Comparison of ENCODE assay signal across 24 cellular contexts in genomic region chr5:94113-94892, GRCh38. TPM values are rescaled to one million over a fixed set of nuclear protein-coding genes. Genes with fewer than 3 reads are reported as not detected.
"Had no signal": no experiment of that assay in that cellular context is flagged by ENCODE, and none has a peak within 500 bp of the region (broad histone marks: within the 10 kb centered on the region; RNA-seq: fewer than 3 reads in every experiment).

No MANE protein-coding gene starts in this region.

- H3K36me3 Mint-ChIP-seq: activated naive CD4-positive, alpha-beta T cell treated with anti-CD3 and anti-CD28 coated beads, Interleukin-2, amount 10 ng/mL, durations not matched to agents 7 days and 5 days; brain; T-cell had no signal

- H3K4me1 Mint-ChIP-seq: memory B cell had no signal

- H3K27ac ChIP-seq: dorsolateral prefrontal cortex, foreskin keratinocyte, left lung, tibial nerve, vagina had no signal

- ATAC-seq: activated T-cell treated with anti-CD3 and anti-CD28 coated beads, Interleukin-2, amount 50 U/mL, for 4 hours; foreskin keratinocyte; left lung; mucosa of descending colon; stimulated activated naive CD8-positive, alpha-beta T cell treated with anti-CD3 and anti-CD28 coated beads, Interleukin-15, Interleukin-2, amounts not matched to agents 100 U/mL and 50 U/mL, for 24 hours; T-cell had no signal

- H3K9me3 ChIP-seq: left lung, mucosa of descending colon, tibial nerve, vagina had no signal

- H3K36me3 ChIP-seq: left lung, tibial nerve, vagina had no signal

- H3K9me3 Mint-ChIP-seq: activated naive CD4-positive, alpha-beta T cell treated with anti-CD3 and anti-CD28 coated beads, Interleukin-2, amount 10 ng/mL, durations not matched to agents 7 days and 5 days; activated naive CD8-positive, alpha-beta T cell treated with anti-CD3 and anti-CD28 coated beads, Interleukin-2, amount 50 U/mL, for 24 hours; activated T-cell treated with anti-CD3 and anti-CD28 coated beads, Interleukin-2, amount 50 U/mL, for 4 hours; memory B cell; naive B cell; T-cell had no signal

- H3K4me3 ChIP-seq: dorsolateral prefrontal cortex, left lung, mucosa of descending colon, tibial nerve, vagina had no signal

- DNase-seq: activated CD4-positive, alpha-beta T cell treated with anti-CD3 and anti-CD28 coated beads, Interleukin-2, amount 50 U/mL, for 1 hour; activated CD8-positive, alpha-beta memory T cell treated with anti-CD3 and anti-CD28 coated beads, Interleukin-2, amount 50 U/mL, for 4 hours; activated effector memory CD4-positive, alpha-beta T cell treated with Interleukin-2 at 50 U/mL for 16 hours; activated naive CD4-positive, alpha-beta T cell treated with anti-CD3 and anti-CD28 coated beads, Interleukin-2, amount 10 ng/mL, durations not matched to agents 7 days and 5 days; activated naive CD8-positive, alpha-beta T cell treated with anti-CD3 and anti-CD28 coated beads, Interleukin-2, amount 50 U/mL, for 24 hours; activated T-cell treated with anti-CD3 and anti-CD28 coated beads, Interleukin-2, amount 50 U/mL, for 4 hours; anterior cingulate cortex; central memory CD4-positive, alpha-beta T cell; dorsolateral prefrontal cortex; foreskin keratinocyte; left lung; mucosa of descending colon; naive B cell; nucleus accumbens; stimulated activated CD4-positive, alpha-beta T cell treated with anti-CD3 and anti-CD28 coated beads, Interleukin-12 subunit alpha, Interleukin-12 subunit beta, amount 100 ng/mL, for 4 hours; stimulated activated CD4-positive, alpha-beta T cell treated with anti-CD3 and anti-CD28 coated beads, Interleukin-1b, Interleukin-23, amount 100 ng/mL, for 48 hours; stimulated activated CD8-positive, alpha-beta memory T cell treated with anti-CD3 and anti-CD28 coated beads, Interleukin-4, amount 100 ng/mL, for 48 hours; stimulated activated naive CD8-positive, alpha-beta T cell treated with anti-CD3 and anti-CD28 coated beads, Interleukin-15, Interleukin-2, amounts not matched to agents 100 U/mL and 50 U/mL, for 24 hours; T-cell; T1000 had no signal

- H3K27ac Mint-ChIP-seq: activated naive CD4-positive, alpha-beta T cell treated with anti-CD3 and anti-CD28 coated beads, Interleukin-2, amount 10 ng/mL, durations not matched to agents 7 days and 5 days; activated naive CD8-positive, alpha-beta T cell treated with anti-CD3 and anti-CD28 coated beads, Interleukin-2, amount 50 U/mL, for 24 hours; memory B cell; naive B cell; T-cell had no signal

- H3K4me1 ChIP-seq: foreskin keratinocyte, vagina had no signal

- H3K4me3 Mint-ChIP-seq: activated naive CD4-positive, alpha-beta T cell treated with anti-CD3 and anti-CD28 coated beads, Interleukin-2, amount 10 ng/mL, durations not matched to agents 7 days and 5 days; activated naive CD8-positive, alpha-beta T cell treated with anti-CD3 and anti-CD28 coated beads, Interleukin-2, amount 50 U/mL, for 24 hours; activated T-cell treated with anti-CD3 and anti-CD28 coated beads, Interleukin-2, amount 50 U/mL, for 4 hours; memory B cell; T-cell had no signal

- H3K27me3 ChIP-seq: vagina had no signal

RNA-seq across cellular contexts. Expression of gene PLEKHG4B, which starts 2.3 kb away (rescaled TPM):
- total RNA-seq: foreskin keratinocyte had no signal
- polyA plus RNA-seq: foreskin keratinocyte had no signal
